In genomic region chr4:105679186-105679585, GRCh38 we compare ENCODE assay signal across 20 cellular contexts. TPM values are rescaled to one million over a fixed set of nuclear protein-coding genes. Genes with fewer than 3 reads are reported as not detected.
DNase-seq lines count a peak whose midpoint lies in the region; ATAC-seq and TF ChIP-seq lines count a peak whose summit lies in the region.
"Had no signal": no experiment of that assay in that cellular context is flagged by ENCODE, and none has a peak within 500 bp of the region (broad histone marks: within the 10 kb centered on the region; RNA-seq: fewer than 3 reads in every experiment).

No MANE protein-coding gene starts in this region.

- H3K4me3 ChIP-seq in colonic mucosa: no peak overlapping the region
- no peak overlapping the region for H3K4me3 ChIP-seq in GM23338
- H3K4me3 ChIP-seq: left ventricle myocardium inferior had no signal

- H3K4me1 ChIP-seq in colonic mucosa: peaks cover 5% of the 10 kb centered on the region
- H3K4me1 ChIP-seq in GM23338 (ENCODE audit: insufficient read depth): peaks cover 13% of the 10 kb centered on the region; the same call in 1 of the 2 replicates
- H3K4me1 ChIP-seq: BE2C, left ventricle myocardium inferior had no signal

- H3K4me3 Mint-ChIP-seq in nephron progenitor cell (no peak overlapping the region), GM23338 (no peak overlapping the region)
- H3K4me3 Mint-ChIP-seq: naive B cell, T-helper 17 cell, type B pancreatic cell had no signal

- no peak overlapping the region for H2AFZ ChIP-seq in GM23338

- H3F3A ChIP-seq in GM23338 (replicated peaks; ENCODE audit: low read depth): no peaks in the 10 kb centered on the region

- H3K36me3 Mint-ChIP-seq in nephron progenitor cell (ENCODE audit: low read depth) (peaks cover 12% of the 10 kb centered on the region), GM23338 (ENCODE audit: low read depth) (peaks cover 4% of the 10 kb centered on the region; the same call in 1 of the 3 replicates)
- H3K36me3 Mint-ChIP-seq: naive B cell had no signal

- no peak for ATAC-seq in GM19351 (IDR thresholded peaks at IDR 0.05; ENCODE audit: unreplicated experiment)
- ATAC-seq in GM23338: no peak
- ATAC-seq: T-helper 17 cell had no signal

- H3K9me3 ChIP-seq in colonic mucosa: no peaks in the 10 kb centered on the region
- H3K9me3 ChIP-seq: BE2C, left ventricle myocardium inferior had no signal

- H3K4me1 Mint-ChIP-seq in nephron progenitor cell (no peaks in the 10 kb centered on the region), GM23338 (peaks cover 9% of the 10 kb centered on the region; the same call in 2 of the 3 replicates)
- H3K4me1 Mint-ChIP-seq: naive B cell, T-helper 17 cell had no signal

- H3K36me3 ChIP-seq in colonic mucosa: no peaks in the 10 kb centered on the region
- no peaks in the 10 kb centered on the region for H3K36me3 ChIP-seq in GM23338 (ENCODE audit: insufficient read depth)

- H4K20me1 ChIP-seq in GM23338 (replicated peaks; ENCODE audit: insufficient read depth): no peaks in the 10 kb centered on the region

- H3K27ac ChIP-seq in colonic mucosa (peak overlapping the region; percentile 30), GM23338 (ENCODE audit: low read depth) (no peak overlapping the region)
- H3K27ac ChIP-seq: left ventricle myocardium inferior had no signal

- intact Hi-C loops in colonic mucosa (cut with DNase I): loop anchor here (10.0 kb wide), 1 partner anchor 154 kb away; no protein-coding TSS in a partner anchor

- H3K27me3 ChIP-seq in colonic mucosa (no peaks in the 10 kb centered on the region), GM23338 (ENCODE audit: insufficient read depth) (no peaks in the 10 kb centered on the region)
- H3K27me3 ChIP-seq: BE2C had no signal

- TF ChIP-seq CTCF in colonic mucosa (IDR thresholded peaks at IDR 0.05): no peak
- no peak for TF ChIP-seq CTCF in nephron progenitor cell (IDR thresholded peaks at IDR 0.05)
- TF ChIP-seq CTCF in GM23338 (conservative IDR thresholded peaks at IDR 0.05; ENCODE audit: low read depth in 2 of 2): no peak

- H3K27me3 Mint-ChIP-seq in nephron progenitor cell (ENCODE audit: low read depth, poor library complexity) (no peaks in the 10 kb centered on the region), GM23338 (ENCODE audit: insufficient read depth, low read depth, poor library complexity) (no peaks in the 10 kb centered on the region)
- H3K27me3 Mint-ChIP-seq: naive B cell, type B pancreatic cell had no signal

- H3K9ac ChIP-seq in colonic mucosa (ENCODE audit: low read depth in 2 of 2, low read length in 2 of 2): no peak overlapping the region

- no peaks in the 10 kb centered on the region for H3K79me2 ChIP-seq in GM23338 (replicated peaks; ENCODE audit: insufficient read depth)

- H3K9me3 Mint-ChIP-seq in nephron progenitor cell: no peaks in the 10 kb centered on the region
- no peaks in the 10 kb centered on the region for H3K9me3 Mint-ChIP-seq in GM23338
- H3K9me3 Mint-ChIP-seq: naive B cell had no signal

- DNase-seq in DMS 273 (lab: John Stamatoyannopoulos, UW; ENCODE audit: unreplicated experiment) (peak; percentile 32), DMS 273 treated with DMSO at 0.1 percent for 48 hours (lab: John Stamatoyannopoulos, UW) (no peak), NCI-H2029 (lab: John Stamatoyannopoulos, UW) (peak; percentile 46), colonic mucosa (peak; percentile 24), nephron progenitor cell (no peak), NOMO-1 (lab: John Stamatoyannopoulos, UW; ENCODE audit: unreplicated experiment in 2 of 2) (no peak), GM23338 (ENCODE audit: low spot score) (no peak)
- DNase-seq: 8988T; activated CD4-positive, alpha-beta T cell treated with anti-CD3 and anti-CD28 coated beads for 1 hour; BE2C; foreskin melanocyte; IMR-90; left ventricle myocardium inferior; MV-4-11; naive B cell; NCI-H2171; stimulated activated naive CD4-positive, alpha-beta T cell treated with Interleukin-2 at 50 U/mL for 16 hours; T-helper 17 cell had no signal

- no peak overlapping the region for H3K4me2 ChIP-seq in GM23338

- peak overlapping the region; percentile 0 for H3K27ac Mint-ChIP-seq in nephron progenitor cell
- no peak overlapping the region; the same call in 1 of the 2 replicates for H3K27ac Mint-ChIP-seq in GM23338
- H3K27ac Mint-ChIP-seq: naive B cell, T-helper 17 cell, type B pancreatic cell had no signal

- H3K9me2 ChIP-seq in GM23338 (ENCODE audit: insufficient read depth): no peaks in the 10 kb centered on the region

TF ChIP-seq in GM23338, 12 proteins besides CTCF, POLR2A, EP300 and RAD21 (continues in another document):
- no peak for TF ChIP-seq EZH2phosphoT487 (IDR thresholded peaks at IDR 0.05; ENCODE audit: unreplicated experiment)
- no peak for TF ChIP-seq ETS1 (IDR thresholded peaks at IDR 0.05)
- no peak for TF ChIP-seq REST (IDR thresholded peaks at IDR 0.05; ENCODE audit: unreplicated experiment)
- TF ChIP-seq CREB1 (CRISPR knock-in tag; IDR thresholded peaks at IDR 0.05; ENCODE audit: low read depth): no peak
- TF ChIP-seq EZH2 (IDR thresholded peaks at IDR 0.05; ENCODE audit: low read depth, unreplicated experiment): no peak

RNA-seq across cellular contexts. Expression of gene INTS12, which starts 29.3 kb away (rescaled TPM):
- total RNA-seq in colonic mucosa: 10 to 100 TPM; 14.1 to 18.0 TPM
- total RNA-seq in GM23338 (2014; rRNA removed; shearing (Covaris generic)): 9.4 and 12.6 TPM in 2 replicates
- 12.3 and 15.3 TPM in 2 replicates for polyA plus RNA-seq in GM23338 (2016; fragmentation: Nextera tagmentation; extraction: Ambion mirVana)

RNA-seq across cellular contexts. Expression of gene GSTCD, which starts 29.4 kb away (rescaled TPM):
- total RNA-seq in colonic mucosa: 10 to 100 TPM in 1 of 2 donors, 1 to 10 TPM in 1; 9.0 to 17.5 TPM
- 34.3 and 39.1 TPM in 2 replicates for total RNA-seq in GM23338 (2014; rRNA removed; shearing (Covaris generic))
- polyA plus RNA-seq in GM23338 (2016; fragmentation: Nextera tagmentation; extraction: Ambion mirVana): 7.9 and 11.3 TPM in 2 replicates

Comparison
In these comparisons a context has a peak if more than half of its experiments do, and no peak if none do; other contexts are left out.
1. DNase-seq: peak in DMS 273 (single experiment), NCI-H2029 (single experiment) and colonic mucosa (single experiment); none in DMS 273 treated with DMSO at 0.1 percent for 48 hours (single experiment), nephron progenitor cell (single experiment), NOMO-1 (0 of 2) and GM23338 (single experiment).